1 cellular context compared by ENCODE assay signal in genomic region chr13:41658057-41658642, GRCh38.
TF ChIP-seq lines count a peak whose summit lies in the region.

No MANE protein-coding gene starts in this region.

TF ChIP-seq in endothelial cell of umbilical vein, 7 proteins besides CTCF, POLR2A, EP300 and RAD21:
- TF ChIP-seq JUN (IDR thresholded peaks at IDR 0.05; ENCODE audit: borderline replicate concordance, insufficient read depth, insufficient read length, low read depth) (no peak), FOS (IDR thresholded peaks at IDR 0.05; ENCODE audit: borderline replicate concordance, insufficient read depth, low read length) (no peak), POLR2AphosphoS5 (IDR thresholded peaks at IDR 0.05; ENCODE audit: insufficient read depth, low read depth, low read length) (no peak), GATA2 (IDR thresholded peaks at IDR 0.05; ENCODE audit: insufficient read depth, insufficient read length, low read depth, low read length) (no peak), EZH2 (IDR thresholded peaks at IDR 0.05; ENCODE audit: borderline replicate concordance, low read depth, low read length, severe bottlenecking) (no peak), MYC (IDR thresholded peaks at IDR 0.05; ENCODE audit: low read depth, low read length) (no peak)
- TF ChIP-seq, protein P1, sequence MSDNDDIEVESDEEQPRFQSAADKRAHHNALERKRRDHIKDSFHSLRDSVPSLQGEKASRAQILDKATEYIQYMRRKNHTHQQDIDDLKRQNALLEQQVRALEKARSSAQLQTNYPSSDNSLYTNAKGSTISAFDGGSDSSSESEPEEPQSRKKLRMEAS (IDR thresholded peaks at IDR 0.05; ENCODE audit: insufficient read depth, insufficient read length): no peak
TF ChIP-seq in endothelial cell of umbilical vein: peak in this region for 0.
